In the genomic region with DNA sequence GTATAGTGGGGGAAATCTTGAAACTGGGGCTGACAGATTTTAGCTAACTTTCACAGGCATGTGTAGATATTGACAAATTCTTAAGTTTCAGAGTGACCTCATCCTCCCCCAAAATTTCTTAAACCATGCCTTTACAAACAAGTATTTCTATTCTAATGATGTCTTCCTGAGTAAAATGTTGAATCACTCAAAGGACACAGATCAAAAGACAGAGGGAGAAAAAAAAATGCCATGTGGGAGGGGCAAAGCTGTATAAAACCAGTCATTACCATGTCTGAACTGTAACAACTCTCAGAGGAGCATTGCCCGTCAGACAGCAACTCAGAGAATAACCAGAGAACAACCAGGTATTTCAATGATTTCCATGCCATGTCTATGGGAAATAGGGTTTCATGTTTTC, we compare ENCODE assay signal across 15 cellular contexts. TPM values are rescaled to one million over a fixed set of nuclear protein-coding genes. Genes with fewer than 3 reads are reported as not detected.
A peak's percentile ranks its signal among the peaks of the same experiment; 100 is the strongest.
DNase-seq lines count a peak whose midpoint lies in the region; ATAC-seq, FAIRE-seq and TF ChIP-seq lines count a peak whose summit lies in the region.
"Had no signal": no experiment of that assay in that cellular context is flagged by ENCODE, and none has a peak within 500 bp of the region (broad histone marks: within the 10 kb centered on the region; RNA-seq: fewer than 3 reads in every experiment).

A gene with protein sequence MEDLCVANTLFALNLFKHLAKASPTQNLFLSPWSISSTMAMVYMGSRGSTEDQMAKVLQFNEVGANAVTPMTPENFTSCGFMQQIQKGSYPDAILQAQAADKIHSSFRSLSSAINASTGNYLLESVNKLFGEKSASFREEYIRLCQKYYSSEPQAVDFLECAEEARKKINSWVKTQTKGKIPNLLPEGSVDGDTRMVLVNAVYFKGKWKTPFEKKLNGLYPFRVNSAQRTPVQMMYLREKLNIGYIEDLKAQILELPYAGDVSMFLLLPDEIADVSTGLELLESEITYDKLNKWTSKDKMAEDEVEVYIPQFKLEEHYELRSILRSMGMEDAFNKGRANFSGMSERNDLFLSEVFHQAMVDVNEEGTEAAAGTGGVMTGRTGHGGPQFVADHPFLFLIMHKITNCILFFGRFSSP (plus strand): TSS at position 282 of the 400 bp plus-strand sequence. CDS start 3,740 bp downstream, outside the sequence.

- no peaks in the 10 kb centered on the region for H3K27me3 ChIP-seq in keratinocyte (ENCODE audit: control insufficient read depth, extremely low read depth, insufficient read depth, low read length)
- H3K27me3 ChIP-seq in right atrium auricular region, result no peaks in the 10 kb centered on the region
- H3K27me3 ChIP-seq: hepatocyte had no signal

- dilution Hi-C loops in keratinocyte (cut with MboI; ENCODE audit: extremely low pct_ligation_motif_present, low sequenced_read_pairs), result no loop called here

- DNase-seq in Daoy (ENCODE audit: low read depth) (peak; percentile 46), HFFc6 (peak; percentile 41), keratinocyte (ENCODE audit: low read depth, low spot score) (peak; percentile 87), anterior cingulate cortex (lab: John Stamatoyannopoulos, UW) (no peak), right atrium auricular region (ENCODE audit: low spot score) (no peak), SKM-1 (lab: John Stamatoyannopoulos, UW; ENCODE audit: unreplicated experiment) (no peak)
- DNase-seq: activated gamma-delta T cell treated with Interleukin-2 at 50 U/mL for 16 hours; MM.1S; NCI-H446 treated with DMSO at 0.1 percent for 48 hours; SHP77; stimulated activated naive B cell treated with anti-CD40 and anti-IgM and Interleukin-4, amounts not matched to agents 10 μg/mL and 1 μg/mL and 100 μg/mL, for 72 hours had no signal

- no peaks in the 10 kb centered on the region for H3K27me3 Mint-ChIP-seq in HFFc6 (ENCODE audit: insufficient read depth)

- H3K36me3 Mint-ChIP-seq in HFFc6 (ENCODE audit: low read depth), result 0 out of 2 replicates have a peak, but pooled peaks cover 3% of the 10 kb centered on the region
- H3K36me3 Mint-ChIP-seq: stimulated activated naive B cell treated with anti-CD40 and anti-IgM and Interleukin-4, amounts not matched to agents 10 μg/mL and 1 μg/mL and 100 μg/mL, for 72 hours had no signal

- H3K4me3 ChIP-seq in WI38 (ENCODE audit: low read depth, low read length), result peak within 1 kb of the TSS; percentile 48
- H3K4me3 ChIP-seq in keratinocyte (ENCODE audit: control insufficient read depth in 2 of 3, extremely low read depth in 1 of 3, insufficient read depth in 2 of 3, low read depth in 1 of 3, low read length in 3 of 3), result peak within 1 kb of the TSS; percentile 47 to 78 (median 78)
- no peak within 1 kb of the TSS for H3K4me3 ChIP-seq in right atrium auricular region
- H3K4me3 ChIP-seq: hepatocyte, lung had no signal

- H2AFZ ChIP-seq in keratinocyte (ENCODE audit: control insufficient read depth, low read length), result no peak within 1 kb of the TSS
- H2AFZ ChIP-seq: hepatocyte had no signal

- peak within 1 kb of the TSS; percentile 88 for H3K27ac ChIP-seq in keratinocyte (ENCODE audit: control insufficient read depth, insufficient read depth, low read length)
- no peak within 1 kb of the TSS for H3K27ac ChIP-seq in right atrium auricular region
- H3K27ac ChIP-seq: hepatocyte had no signal

- ATAC-seq in GM19035 (IDR thresholded peaks at IDR 0.05; ENCODE audit: unreplicated experiment), result no peak
- ATAC-seq: stimulated activated naive B cell treated with anti-CD40 and anti-IgM and Interleukin-4, amounts not matched to agents 10 μg/mL and 1 μg/mL and 100 μg/mL, for 72 hours had no signal

- H3K4me1 Mint-ChIP-seq in HFFc6 (ENCODE audit: low read depth), result peaks cover 48% of the 10 kb centered on the region
- H3K4me1 Mint-ChIP-seq: stimulated activated naive B cell treated with anti-CD40 and anti-IgM and Interleukin-4, amounts not matched to agents 10 μg/mL and 1 μg/mL and 100 μg/mL, for 72 hours had no signal

- peak within 1 kb of the TSS; percentile 39; the same call in 1 of the 2 replicates for H3K27ac Mint-ChIP-seq in HFFc6
- H3K27ac Mint-ChIP-seq: stimulated activated naive B cell treated with anti-CD40 and anti-IgM and Interleukin-4, amounts not matched to agents 10 μg/mL and 1 μg/mL and 100 μg/mL, for 72 hours had no signal

- peaks cover 16 to 24% of the 10 kb centered on the region in 2 experiments for H3K36me3 ChIP-seq in keratinocyte (ENCODE audit: control insufficient read depth in 2 of 2, extremely low read depth in 1 of 2, insufficient read depth in 2 of 2, low read length in 2 of 2)
- no peaks in the 10 kb centered on the region for H3K36me3 ChIP-seq in right atrium auricular region

- peak within 1 kb of the TSS; percentile 70 for H3K4me3 Mint-ChIP-seq in HFFc6
- H3K4me3 Mint-ChIP-seq: stimulated activated naive B cell treated with anti-CD40 and anti-IgM and Interleukin-4, amounts not matched to agents 10 μg/mL and 1 μg/mL and 100 μg/mL, for 72 hours had no signal

- peaks cover 25% of the 10 kb centered on the region for H3K79me2 ChIP-seq in keratinocyte (ENCODE audit: control insufficient read depth, insufficient read depth, low read length)
- H3K79me2 ChIP-seq: hepatocyte had no signal

- peaks cover 57% of the 10 kb centered on the region for H3K4me1 ChIP-seq in keratinocyte (ENCODE audit: control insufficient read depth, extremely low read depth, insufficient read depth, low read length)
- H3K4me1 ChIP-seq in right atrium auricular region, result peaks cover 0 to 9% of the 10 kb centered on the region in 2 donors

- H3K9me1 ChIP-seq in keratinocyte (ENCODE audit: control insufficient read depth, extremely low read depth, insufficient read depth, low read length), result no peaks in the 10 kb centered on the region

- H3K9ac ChIP-seq in keratinocyte (ENCODE audit: control insufficient read depth, extremely low read depth, insufficient read depth, low read length), result peak within 1 kb of the TSS; percentile 84

- peak within 1 kb of the TSS; percentile 75 for H3K4me2 ChIP-seq in keratinocyte (ENCODE audit: control insufficient read depth, extremely low read depth, insufficient read depth, low read depth, low read length)
- H3K4me2 ChIP-seq: hepatocyte had no signal

- no peaks in the 10 kb centered on the region for H3K9me3 ChIP-seq in keratinocyte (ENCODE audit: control insufficient read depth, low read depth, low read length)
- no peaks in the 10 kb centered on the region for H3K9me3 ChIP-seq in right atrium auricular region

- FAIRE-seq in keratinocyte (lab: Jason Lieb, UNC), result peak; percentile 78

- no peaks in the 10 kb centered on the region for H3K9me3 Mint-ChIP-seq in HFFc6
- H3K9me3 Mint-ChIP-seq: stimulated activated naive B cell treated with anti-CD40 and anti-IgM and Interleukin-4, amounts not matched to agents 10 μg/mL and 1 μg/mL and 100 μg/mL, for 72 hours had no signal

- H4K20me1 ChIP-seq in keratinocyte (ENCODE audit: control insufficient read depth, extremely low read depth, insufficient read depth, low read length), result no peaks in the 10 kb centered on the region

- TF ChIP-seq CTCF in HFFc6 (IDR thresholded peaks at IDR 0.05) (no peak), WI38 (IDR thresholded peaks at IDR 0.05; ENCODE audit: low read depth, low read length) (no peak), keratinocyte (optimal IDR thresholded peaks at IDR 0.05 in 1 of 3, IDR thresholded peaks at IDR 0.05 in 1 of 3, conservative IDR thresholded peaks at IDR 0.05 in 1 of 3; ENCODE audit: extremely low read depth in 1 of 3, insufficient read depth in 2 of 3, low read length in 3 of 3) (no peak), right atrium auricular region (IDR thresholded peaks at IDR 0.05) (no peak)

RNA-seq across cellular contexts. Expression of the gene that starts here (rescaled TPM):
- 17.2 and 18.1 TPM in 2 replicates for total RNA-seq in Daoy (2014; rRNA removed; shearing (Covaris generic))
- 10 to 100 TPM; 30.9 to 91.5 (median 36.1) TPM for total RNA-seq in HFFc6 (2021; fragmentation: NEBNext Ultra II Directional; extraction: Animal tissue kit (Norgen Biotek cat#: 25700))
- 555 to 1,052 TPM (median 733 TPM) in 3 replicates for polyA plus RNA-seq in keratinocyte
- 712 TPM for polyA plus RNA-seq in keratinocyte (2011; ENCODE audit: low read depth)
- 414 and 847 TPM in 2 replicates for polyA plus RNA-seq in keratinocyte (2011; cell fraction: cytosol; rRNA removed)
- 2,301 and 2,504 TPM in 2 replicates for polyA plus RNA-seq in keratinocyte (2011; cell fraction: nucleus; rRNA removed)
- polyA plus RNA-seq in keratinocyte (2012; ENCODE audit: low replicate concordance), result 233 and 890 TPM in 2 replicates
- 174 to 585 TPM (median 505 TPM) in 3 replicates for polyA minus RNA-seq in keratinocyte
- 251 TPM for polyA minus RNA-seq in keratinocyte (2011; cell fraction: cytosol; rRNA and poly(A)+ RNA removed)
- polyA minus RNA-seq in keratinocyte (2011; cell fraction: nucleus; rRNA and poly(A)+ RNA removed), result 720 and 1,118 TPM in 2 replicates
- 1 to 10 TPM in 1 of 2 donors, under 1 TPM in 1; 0.94 to 2.3 TPM for total RNA-seq in right atrium auricular region

Comparison
In these comparisons a context has a peak if more than half of its experiments do, and no peak if none do; other contexts are left out.
1. DNase-seq: peak in Daoy (single experiment), HFFc6 (single experiment) and keratinocyte (single experiment); none in anterior cingulate cortex (0 of 58), right atrium auricular region (single experiment) and SKM-1 (single experiment).
2. H3K4me3 ChIP-seq: peak in WI38 (single experiment) and keratinocyte (3 of 3); none in right atrium auricular region (0 of 2).